1 cellular context compared by ENCODE assay signal in the genomic region with DNA sequence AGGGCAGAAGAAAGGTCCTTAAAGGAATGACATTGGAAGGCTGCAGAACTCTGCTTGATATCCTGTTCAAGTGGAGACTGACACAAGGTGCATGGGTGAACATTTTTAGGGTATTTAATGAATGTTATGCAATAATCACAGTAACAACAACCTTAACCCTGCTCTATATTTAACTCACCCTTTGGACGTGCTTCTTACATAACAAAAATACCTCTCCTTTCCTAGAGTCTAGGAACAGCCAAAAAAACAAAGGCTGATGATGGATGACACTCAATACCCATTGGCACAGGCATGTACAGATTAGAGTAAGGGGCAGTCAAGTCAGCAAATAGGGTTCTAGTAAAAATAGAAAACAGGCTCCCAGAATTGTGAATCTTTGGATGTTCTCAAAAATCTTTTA.
TF ChIP-seq lines count a peak whose summit lies in the region.

No MANE protein-coding gene starts in this region.

TF ChIP-seq in HepG2, 621 proteins besides CTCF, POLR2A, EP300 and RAD21:
- peak; percentile 16; the same call in 1 of the 2 replicates for TF ChIP-seq CEBPB (IDR thresholded peaks at IDR 0.05; ENCODE audit: borderline replicate concordance, low read depth, low read length)
- TF ChIP-seq, protein P1, sequence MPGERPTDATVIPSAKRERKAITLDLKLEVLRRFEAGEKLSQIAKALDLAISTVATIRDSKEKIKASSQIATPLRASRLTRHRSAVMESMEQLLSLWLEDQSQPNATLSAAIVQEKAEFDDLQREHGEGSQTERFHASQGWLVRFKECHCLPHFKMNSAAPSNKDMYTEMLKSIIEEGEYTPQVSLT (CRISPR knock-in tag; IDR thresholded peaks at IDR 0.05; ENCODE audit: borderline replicate concordance, low read depth): no peak
